ENCODE assay signal across 9 cellular contexts in the genomic region with DNA sequence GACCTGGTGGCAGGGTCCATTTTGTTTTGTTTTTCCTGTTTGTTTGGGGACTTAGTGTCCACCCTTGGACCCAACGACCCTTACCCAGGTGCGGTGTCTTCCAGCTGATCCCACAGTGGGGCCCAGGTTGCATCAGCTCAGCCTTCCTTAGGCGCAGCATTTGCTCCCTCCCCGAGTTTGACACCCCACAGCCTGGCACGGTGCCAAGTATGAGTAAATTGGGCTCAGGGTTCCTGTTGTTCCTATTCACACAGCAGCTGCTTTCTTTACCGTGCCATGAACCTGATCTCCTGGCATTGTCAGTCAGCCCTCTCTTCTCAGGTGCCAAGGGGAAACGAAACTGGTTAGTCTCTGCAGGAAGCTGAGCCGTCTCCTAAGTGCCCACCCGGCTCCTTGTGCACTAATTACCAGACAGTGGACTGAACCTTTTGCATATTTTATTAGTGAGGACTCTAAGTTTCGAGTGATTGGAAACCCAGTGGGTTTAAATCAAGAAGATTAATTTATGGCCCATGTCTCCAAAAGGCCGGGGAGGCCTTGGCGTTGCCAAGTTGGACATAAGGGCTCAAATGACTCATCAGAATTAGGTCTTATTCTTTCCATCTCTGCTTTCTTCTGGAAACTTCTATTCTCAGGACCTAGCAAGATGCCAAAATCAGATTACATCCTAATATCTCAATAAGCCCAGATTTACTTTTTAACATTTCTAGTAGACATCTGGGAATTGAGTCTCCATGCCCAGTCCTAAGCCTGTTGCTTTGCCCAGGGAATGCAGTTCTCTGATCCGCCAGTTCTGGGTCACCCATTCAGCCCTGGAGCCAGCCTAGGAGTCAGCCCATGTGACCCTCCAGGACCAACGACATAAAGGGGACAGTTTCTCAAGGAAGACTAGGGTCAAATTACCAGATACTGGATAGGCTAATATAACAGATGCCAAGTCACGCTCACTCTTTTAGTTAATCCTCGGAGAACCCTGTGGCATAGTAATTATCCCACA.
DNase-seq lines count a peak whose midpoint lies in the region; ATAC-seq and TF ChIP-seq lines count a peak whose summit lies in the region.
"Had no signal": no experiment of that assay in that cellular context is flagged by ENCODE, and none has a peak within 500 bp of the region (broad histone marks: within the 10 kb centered on the region; RNA-seq: fewer than 3 reads in every experiment).

No MANE protein-coding gene starts in this region.

- H3K27ac ChIP-seq in adrenal gland (peak overlapping the region in 3 of 5 donors; percentile 29 to 68 (median 48)), upper lobe of right lung (no peak overlapping the region)

- ATAC-seq in upper lobe of right lung (no peak), HG02840 (IDR thresholded peaks at IDR 0.05; ENCODE audit: low FRiP score, unreplicated experiment) (no peak)
- ATAC-seq: activated CD8-positive, alpha-beta T cell treated with anti-CD3 and anti-CD28 coated beads for 36 hours had no signal

- TF ChIP-seq POLR2A in adrenal gland (IDR thresholded peaks at IDR 0.05) = no peak

- H3K4me3 ChIP-seq in adrenal gland = no peak overlapping the region
- H3K4me3 ChIP-seq in upper lobe of right lung = no peak overlapping the region

- H3K27me3 ChIP-seq in adrenal gland = no peaks in the 10 kb centered on the region
- H3K27me3 ChIP-seq in upper lobe of right lung = no peaks in the 10 kb centered on the region

- H3K36me3 ChIP-seq in adrenal gland (replicated peaks in 1 of 2) (no peaks in the 10 kb centered on the region), upper lobe of right lung (no peaks in the 10 kb centered on the region)

- intact Hi-C loops in adrenal gland (cut with DNase I) (no loop called here), upper lobe of right lung (cut with DNase I) (no loop called here)

- H3K9me3 ChIP-seq in adrenal gland (replicated peaks in 1 of 3) = no peaks in the 10 kb centered on the region
- H3K9me3 ChIP-seq in upper lobe of right lung = no peaks in the 10 kb centered on the region

- TF ChIP-seq CTCF in adrenal gland (IDR thresholded peaks at IDR 0.05) = no peak
- TF ChIP-seq CTCF in upper lobe of right lung (IDR thresholded peaks at IDR 0.05) = no peak

- DNase-seq in AG20443 (ENCODE audit: low spot score) (peak; percentile 36), NCI-H2029 treated with DMSO at 0.1 percent for 48 hours (lab: John Stamatoyannopoulos, UW) (peak; percentile 98), adrenal gland (peak; percentile 42 to 71 (median 60)), medulla oblongata (ENCODE audit: extremely low spot score) (peak; percentile 17), MV-4-11 (lab: John Stamatoyannopoulos, UW) (no peak), upper lobe of right lung (no peak)
- no peak for DNase-seq in NK-92 treated with Interleukin-12 subunit alpha and Interleukin-12 subunit beta, amount 100 ng/mL, for 24 hours (lab: John Stamatoyannopoulos, UW)
- DNase-seq: activated CD8-positive, alpha-beta T cell treated with anti-CD3 and anti-CD28 coated beads for 36 hours had no signal

- 52 to 61% (median 60%) methylated on average over 16 of the region's 16 CpGs for WGBS in adrenal gland, 4 donors

- H3K4me1 ChIP-seq in adrenal gland (replicated peaks in 1 of 2) (peaks cover 9 to 24% of the 10 kb centered on the region in 2 donors), upper lobe of right lung (no peaks in the 10 kb centered on the region)

Comparison
In these comparisons a context has a peak if more than half of its experiments do, and no peak if none do; other contexts are left out.
1. DNase-seq: peak in AG20443 (single experiment), NCI-H2029 treated with DMSO at 0.1 percent for 48 hours (single experiment), adrenal gland (7 of 7) and medulla oblongata (single experiment); none in MV-4-11 (single experiment), upper lobe of right lung (single experiment) and NK-92 treated with Interleukin-12 subunit alpha and Interleukin-12 subunit beta, amount 100 ng/mL, for 24 hours (single experiment).